Comparison of ENCODE assay signal across 10 cellular contexts in the genomic region with DNA sequence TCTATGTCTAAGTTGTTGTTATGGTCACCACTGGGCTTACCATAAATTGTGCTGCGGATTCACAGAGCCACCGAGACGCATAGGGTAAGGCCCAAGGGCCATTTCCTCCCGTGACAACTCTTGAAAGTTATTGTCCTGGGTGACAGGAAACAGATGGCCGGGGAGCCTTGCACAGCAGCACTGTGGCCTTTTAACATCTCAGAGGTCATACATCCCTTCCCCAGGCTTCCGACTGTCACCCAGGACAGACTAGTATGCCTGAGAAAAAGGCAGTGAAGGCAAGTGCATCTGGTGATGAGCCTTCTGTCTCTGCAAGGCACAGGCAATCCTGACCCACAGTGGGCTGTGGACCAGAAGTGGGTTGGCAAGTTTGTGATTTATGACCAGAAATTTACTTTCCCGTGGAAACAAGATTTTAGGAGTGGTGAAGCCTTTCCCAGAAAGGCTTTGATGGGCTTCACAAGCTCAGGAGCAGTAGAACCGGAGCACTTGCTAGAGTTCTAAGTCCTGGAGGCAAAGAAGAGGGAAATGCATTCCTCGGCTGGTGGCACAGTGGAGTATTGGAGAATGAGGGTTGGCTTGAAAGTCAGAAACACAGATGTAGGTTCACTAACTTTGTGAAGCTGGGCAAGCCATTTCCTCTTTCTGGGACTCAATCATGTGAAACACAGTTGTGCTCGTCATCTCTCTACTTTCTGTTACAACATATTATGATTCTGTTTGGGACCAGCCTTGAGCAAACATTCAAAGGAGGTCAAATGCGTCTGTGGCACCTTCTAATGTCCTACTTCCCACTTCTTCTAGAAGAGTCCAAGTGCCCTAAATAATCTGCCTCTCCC. TPM values are rescaled to one million over a fixed set of nuclear protein-coding genes. Genes with fewer than 3 reads are reported as not detected.
DNase-seq lines count a peak whose midpoint lies in the region; ATAC-seq and TF ChIP-seq lines count a peak whose summit lies in the region.
"Had no signal": no experiment of that assay in that cellular context is flagged by ENCODE, and none has a peak within 500 bp of the region (broad histone marks: within the 10 kb centered on the region; RNA-seq: fewer than 3 reads in every experiment).

No MANE protein-coding gene starts in this region.

- H3K9me2 ChIP-seq in PC-9 (ENCODE audit: insufficient read depth) (no peaks in the 10 kb centered on the region), GM23248 (ENCODE audit: insufficient read depth) (no peaks in the 10 kb centered on the region)

- H3K4me1 Mint-ChIP-seq in stimulated activated effector memory CD8-positive, alpha-beta T cell treated with anti-CD3 and anti-CD28 coated beads, Interleukin-12 subunit alpha, Interleukin-12 subunit beta, amount 100 ng/mL, for 72 hours: peaks cover 19% of the 10 kb centered on the region

- H3K9me3 Mint-ChIP-seq in stimulated activated effector memory CD8-positive, alpha-beta T cell treated with anti-CD3 and anti-CD28 coated beads, Interleukin-12 subunit alpha, Interleukin-12 subunit beta, amount 100 ng/mL, for 72 hours: no peaks in the 10 kb centered on the region

- H3K4me3 ChIP-seq in PC-9 (no peak overlapping the region), GM23248 (no peak overlapping the region)
- H3K4me3 ChIP-seq: pancreas had no signal

- H3K27ac ChIP-seq in PC-9 (no peak overlapping the region), GM23248 (no peak overlapping the region)
- H3K27ac ChIP-seq: pancreas had no signal

- intact Hi-C loops in PC-9 (cut with micrococcal nuclease; ENCODE audit: unreplicated experiment): no loop called here

- CTCF ChIA-PET in PC-9 (lab: Charles Lee): no interaction called here

- DNase-seq in SIG-M5 treated with dmso at 0.1 percent for 504 hours (lab: John Stamatoyannopoulos, UW; ENCODE audit: unreplicated experiment) (peak; percentile 66), SIG-M5 (lab: John Stamatoyannopoulos, UW) (no peak), PC-9 (no peak), GM19238 (ENCODE audit: insufficient read length, low spot score) (no peak), GM23248 (no peak)
- no peak for DNase-seq in stimulated activated effector memory CD8-positive, alpha-beta T cell treated with anti-CD3 and anti-CD28 coated beads, Interleukin-12 subunit alpha, Interleukin-12 subunit beta, amount 100 ng/mL, for 72 hours (ENCODE audit: low spot score in 2 of 2)
- no peak for DNase-seq in stimulated activated CD4-positive, alpha-beta T cell treated with anti-CD3 and anti-CD28 coated beads, Interleukin-12 subunit alpha, Interleukin-12 subunit beta, amount 100 ng/mL, for 4 hours
- DNase-seq: activated CD4-positive, alpha-beta T cell treated with anti-CD3 and anti-CD28 coated beads, Interleukin-2, amount 50 U/mL, for 4 hours; pancreas had no signal

- no peaks in the 10 kb centered on the region for H3K9me3 ChIP-seq in PC-9 (ENCODE audit: insufficient read depth, low read depth)
- no peaks in the 10 kb centered on the region for H3K9me3 ChIP-seq in GM23248 (ENCODE audit: low read depth)
- H3K9me3 ChIP-seq: pancreas had no signal

- ATAC-seq in HG02938 (IDR thresholded peaks at IDR 0.05; ENCODE audit: unreplicated experiment): peak; percentile 77
- ATAC-seq in stimulated activated effector memory CD8-positive, alpha-beta T cell treated with anti-CD3 and anti-CD28 coated beads, Interleukin-12 subunit alpha, Interleukin-12 subunit beta, amount 100 ng/mL, for 72 hours: peak; percentile 8

- in situ Hi-C loops in GM23248 (cut with MboI): no loop called here

- H3K4me2 ChIP-seq in PC-9: no peak overlapping the region
- H3K4me2 ChIP-seq in GM23248 (ENCODE audit: unreplicated experiment): no peak overlapping the region

- no peak overlapping the region for H3K9ac ChIP-seq in GM23248

- H3K27ac Mint-ChIP-seq in stimulated activated effector memory CD8-positive, alpha-beta T cell treated with anti-CD3 and anti-CD28 coated beads, Interleukin-12 subunit alpha, Interleukin-12 subunit beta, amount 100 ng/mL, for 72 hours: no peak overlapping the region

- H3K79me2 ChIP-seq in PC-9 (ENCODE audit: low read depth) (no peaks in the 10 kb centered on the region), GM23248 (ENCODE audit: insufficient read depth) (no peaks in the 10 kb centered on the region)

- no TSS peak for BruUV-seq in PC-9 (replicated peaks; lab: Mats Ljungman, UMichigan)

- no peaks in the 10 kb centered on the region for H3K36me3 ChIP-seq in PC-9 (ENCODE audit: low read depth)
- no peaks in the 10 kb centered on the region for H3K36me3 ChIP-seq in GM23248 (ENCODE audit: low read depth)
- H3K36me3 ChIP-seq: pancreas had no signal

- TF ChIP-seq CTCF in PC-9 (conservative IDR thresholded peaks at IDR 0.05): no peak

- H3K4me1 ChIP-seq in PC-9 (replicated peaks; ENCODE audit: insufficient read depth) (no peaks in the 10 kb centered on the region), GM23248 (ENCODE audit: insufficient read depth) (no peaks in the 10 kb centered on the region)
- H3K4me1 ChIP-seq: pancreas had no signal

- H2AFZ ChIP-seq in PC-9 (0 out of 2 replicates have a peak overlapping the region, but pooled peaks have one; percentile 13), GM23248 (no peak overlapping the region)

- H4K20me1 ChIP-seq in PC-9 (ENCODE audit: insufficient read depth) (no peaks in the 10 kb centered on the region), GM23248 (ENCODE audit: insufficient read depth) (no peaks in the 10 kb centered on the region)

- POLR2A ChIA-PET in PC-9 (lab: Charles Lee; ENCODE audit: unreplicated experiment): no interaction called here

- no peaks in the 10 kb centered on the region; the same call in 1 of the 2 replicates for H3F3A ChIP-seq in PC-9 (ENCODE audit: insufficient read depth, low read depth)
- H3F3A ChIP-seq in GM23248 (ENCODE audit: insufficient read depth): no peaks in the 10 kb centered on the region

- H3K27me3 ChIP-seq in PC-9 (ENCODE audit: insufficient read depth, low read depth): no peaks in the 10 kb centered on the region
- peaks cover 31% of the 10 kb centered on the region for H3K27me3 ChIP-seq in GM23248 (replicated peaks; ENCODE audit: insufficient read depth)
- H3K27me3 ChIP-seq: pancreas had no signal

- H3K36me3 Mint-ChIP-seq in stimulated activated effector memory CD8-positive, alpha-beta T cell treated with anti-CD3 and anti-CD28 coated beads, Interleukin-12 subunit alpha, Interleukin-12 subunit beta, amount 100 ng/mL, for 72 hours: no peaks in the 10 kb centered on the region

- 47% methylated on average over 11 of the region's 11 CpGs for WGBS in GM23248 (ENCODE audit: low coverage in 1 of 2, low lambda C conversion rate in 2 of 2, missing lambda C conversion rate in 2 of 2), 2 experiments

- no peak overlapping the region for H3K4me3 Mint-ChIP-seq in stimulated activated effector memory CD8-positive, alpha-beta T cell treated with anti-CD3 and anti-CD28 coated beads, Interleukin-12 subunit alpha, Interleukin-12 subunit beta, amount 100 ng/mL, for 72 hours

RNA-seq across cellular contexts. Expression of gene CAPN14, which starts 2.0 kb away (rescaled TPM):
- total RNA-seq in PC-9 (2021): 0.35 TPM in 2 replicates
- 0.11 TPM in 1 of 2 replicates, not detected in the other for total RNA-seq in GM23248 (2014; rRNA removed; shearing (Covaris generic))
- polyA plus RNA-seq in GM23248 (2016; fragmentation: Nextera tagmentation; extraction: Ambion mirVana): 0.06 TPM in 1 of 2 replicates, not detected in the other

RNA-seq across cellular contexts. Expression of gene EHD3, which starts 14.6 kb away (rescaled TPM):
- 1.8 and 1.9 TPM in 2 replicates for total RNA-seq in PC-9 (2021)
- 31.7 and 33.6 TPM in 2 replicates for total RNA-seq in GM23248 (2014; rRNA removed; shearing (Covaris generic))
- polyA plus RNA-seq in GM23248 (2016; fragmentation: Nextera tagmentation; extraction: Ambion mirVana): 25.9 and 27.1 TPM in 2 replicates

Comparison
In these comparisons a context has a peak if more than half of its experiments do, and no peak if none do; other contexts are left out.
1. RNA of gene EHD3, which starts 14.6 kb away (total RNA-seq): 31.7 to 33.6 TPM in GM23248; 1.8 to 1.9 TPM in PC-9; every median in the first group is over 10 times any median in the second.